Comparison of ENCODE assay signal across 19 cellular contexts in the genomic region with DNA sequence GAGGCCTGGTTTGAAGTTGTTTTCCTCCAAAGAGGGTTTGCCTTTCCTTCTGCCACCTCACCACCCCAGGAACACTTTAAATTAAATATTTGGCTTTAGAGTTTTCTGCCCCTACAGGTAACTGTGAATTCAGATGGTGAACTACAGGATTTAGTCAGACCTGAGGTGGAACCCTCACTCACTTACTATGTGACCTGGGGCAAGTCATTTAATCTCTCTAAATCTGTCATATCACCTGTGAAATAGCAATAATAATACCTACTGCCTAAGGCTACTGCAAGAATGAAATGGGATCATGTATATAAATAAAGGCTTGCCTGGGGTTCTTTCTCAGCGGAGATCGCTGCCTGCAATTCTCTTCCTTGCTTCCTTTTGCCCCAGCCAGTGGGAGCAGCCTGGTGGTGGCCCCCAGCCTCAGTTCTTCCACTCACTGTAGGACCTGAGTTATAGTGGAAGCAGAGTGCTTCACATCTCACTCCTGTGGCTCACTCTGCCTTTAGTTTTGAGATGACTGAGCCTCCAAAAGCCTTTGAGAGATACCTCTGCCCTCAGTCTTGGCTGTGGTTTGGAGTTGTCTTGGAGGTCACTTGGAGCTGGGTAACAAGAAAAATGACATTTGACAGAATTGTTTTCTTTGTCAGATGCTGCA. TPM values are rescaled to one million over a fixed set of nuclear protein-coding genes. Genes with fewer than 3 reads are reported as not detected.
A peak's percentile ranks its signal among the peaks of the same experiment; 100 is the strongest.
DNase-seq lines count a peak whose midpoint lies in the region; ATAC-seq and TF ChIP-seq lines count a peak whose summit lies in the region.
"Had no signal": no experiment of that assay in that cellular context is flagged by ENCODE, and none has a peak within 500 bp of the region (broad histone marks: within the 10 kb centered on the region; RNA-seq: fewer than 3 reads in every experiment).

No MANE protein-coding gene starts in this region.

- H3K4me1 ChIP-seq in mesendoderm (ENCODE audit: control insufficient read depth, low read depth, low read length) = no peaks in the 10 kb centered on the region
- peaks cover 0 to 16% of the 10 kb centered on the region in 2 experiments; a peak in 1 of 4 replicates for H3K4me1 ChIP-seq in SK-N-SH (ENCODE audit: control insufficient read depth in 1 of 2, insufficient read depth in 2 of 2, low read depth in 1 of 2, low read length in 1 of 2)
- no peaks in the 10 kb centered on the region for H3K4me1 ChIP-seq in A673 (ENCODE audit: insufficient read depth, low read length, poor library complexity, severe bottlenecking)

- ATAC-seq in activated T-cell treated with anti-CD3 and anti-CD28 coated beads, Interleukin-2, amount 50 U/mL, for 4 hours = no peak
- no peak for ATAC-seq in WTC11
- ATAC-seq: K562, Right ventricle myocardium inferior had no signal

- no TSS peak for BruUV-seq in A673 (replicated peaks; lab: Mats Ljungman, UMichigan)

- H3K36me3 ChIP-seq in H7 (replicated peaks; ENCODE audit: control insufficient read depth, insufficient read depth, low read length) (peaks cover 2% of the 10 kb centered on the region), mesendoderm (ENCODE audit: control insufficient read depth, insufficient read depth, low read length) (no peaks in the 10 kb centered on the region), SK-N-SH (replicated peaks in 1 of 2; ENCODE audit: control insufficient read depth in 1 of 2, insufficient read depth in 2 of 2, low read length in 1 of 2) (peaks cover 0 to 6% of the 10 kb centered on the region in 2 experiments), A673 (ENCODE audit: insufficient read depth, low read length, poor library complexity, severe bottlenecking) (no peaks in the 10 kb centered on the region)

- H3K36me3 Mint-ChIP-seq in activated T-cell treated with anti-CD3 and anti-CD28 coated beads, Interleukin-2, amount 50 U/mL, for 24 hours (ENCODE audit: low read depth) = no peaks in the 10 kb centered on the region
- H3K36me3 Mint-ChIP-seq in activated T-cell treated with anti-CD3 and anti-CD28 coated beads, Interleukin-2, amount 50 U/mL, for 4 hours (ENCODE audit: insufficient read depth) = no peaks in the 10 kb centered on the region
- peaks cover 15% of the 10 kb centered on the region for H3K36me3 Mint-ChIP-seq in WTC11

- no peak overlapping the region for H3K4ac ChIP-seq in mesendoderm (ENCODE audit: low read depth, low read length)

- no peak for TF ChIP-seq POLR2A in erythroblast (IDR thresholded peaks at IDR 0.05; ENCODE audit: low read length)

- H3K9me3 ChIP-seq in SK-N-SH (no peaks in the 10 kb centered on the region), A673 (ENCODE audit: low read depth, low read length, poor library complexity, severe bottlenecking) (no peaks in the 10 kb centered on the region)

- H4K8ac ChIP-seq in mesendoderm (ENCODE audit: low read depth, low read length) = no peak overlapping the region

- H4K20me1 ChIP-seq in SK-N-SH (ENCODE audit: insufficient read depth) = no peaks in the 10 kb centered on the region

- H4K5ac ChIP-seq in mesendoderm (ENCODE audit: low read length) = no peak overlapping the region

- H3K4me3 Mint-ChIP-seq in activated T-cell treated with anti-CD3 and anti-CD28 coated beads, Interleukin-2, amount 50 U/mL, for 24 hours = no peak overlapping the region
- no peak overlapping the region for H3K4me3 Mint-ChIP-seq in activated T-cell treated with anti-CD3 and anti-CD28 coated beads, Interleukin-2, amount 50 U/mL, for 4 hours
- H3K4me3 Mint-ChIP-seq in WTC11 = no peak overlapping the region
- H3K4me3 Mint-ChIP-seq: CD14-positive monocyte had no signal

- H3K27me3 ChIP-seq in H7 (ENCODE audit: control insufficient read depth, insufficient read depth, low read length) (no peaks in the 10 kb centered on the region), mesendoderm (ENCODE audit: insufficient read depth, low read length, poor library complexity) (no peaks in the 10 kb centered on the region), SK-N-SH (ENCODE audit: insufficient read depth) (no peaks in the 10 kb centered on the region), A673 (replicated peaks; ENCODE audit: insufficient read depth, low read depth, low read length, poor library complexity) (no peaks in the 10 kb centered on the region)

- H3K56ac ChIP-seq in mesendoderm (ENCODE audit: low read length) = no peak overlapping the region

- no peak overlapping the region for H3K27ac ChIP-seq in mesendoderm (ENCODE audit: low read depth, low read length)
- H3K27ac ChIP-seq in SK-N-SH (ENCODE audit: low read depth in 2 of 2, low read length in 1 of 2) = no peak overlapping the region
- H3K27ac ChIP-seq in A673 (ENCODE audit: low read depth, low read length, poor library complexity, severe bottlenecking) = no peak overlapping the region
- H3K27ac ChIP-seq: GM23248 had no signal

- no peak overlapping the region for H2BK120ac ChIP-seq in mesendoderm (ENCODE audit: low read depth, low read length)

- no peaks in the 10 kb centered on the region for H3K27me3 Mint-ChIP-seq in activated T-cell treated with anti-CD3 and anti-CD28 coated beads, Interleukin-2, amount 50 U/mL, for 24 hours
- H3K27me3 Mint-ChIP-seq in activated T-cell treated with anti-CD3 and anti-CD28 coated beads, Interleukin-2, amount 50 U/mL, for 4 hours (ENCODE audit: low read depth) = no peaks in the 10 kb centered on the region
- H3K27me3 Mint-ChIP-seq in WTC11 (ENCODE audit: low read depth) = no peaks in the 10 kb centered on the region

- intact Hi-C loops in A673 (cut with micrococcal nuclease; ENCODE audit: unreplicated experiment) = no loop called here

- H3K23ac ChIP-seq in mesendoderm (ENCODE audit: low read length) = no peak overlapping the region

- no peak overlapping the region for H2AFZ ChIP-seq in SK-N-SH (ENCODE audit: low read depth)
- H2AFZ ChIP-seq: GM23248 had no signal

- H3K4me1 Mint-ChIP-seq in activated T-cell treated with anti-CD3 and anti-CD28 coated beads, Interleukin-2, amount 50 U/mL, for 24 hours (ENCODE audit: low read depth) = peaks cover 5% of the 10 kb centered on the region
- H3K4me1 Mint-ChIP-seq in activated T-cell treated with anti-CD3 and anti-CD28 coated beads, Interleukin-2, amount 50 U/mL, for 4 hours (ENCODE audit: low read depth) = no peaks in the 10 kb centered on the region
- H3K4me1 Mint-ChIP-seq in WTC11 = peaks cover 4% of the 10 kb centered on the region; the same call in 1 of the 2 replicates
- H3K4me1 Mint-ChIP-seq: CD14-positive monocyte had no signal

- H3K79me1 ChIP-seq in mesendoderm (ENCODE audit: low read length) = no peaks in the 10 kb centered on the region

- no peak overlapping the region for H3K4me3 ChIP-seq in H7 (ENCODE audit: insufficient read depth, low read depth, low read length)
- H3K4me3 ChIP-seq in mesendoderm (ENCODE audit: low read length) = no peak overlapping the region
- no peak overlapping the region for H3K4me3 ChIP-seq in SK-N-SH (ENCODE audit: low read depth in 2 of 2, low read length in 1 of 2)
- H3K4me3 ChIP-seq in A673 (ENCODE audit: low read depth, low read length, poor library complexity, severe bottlenecking) = no peak overlapping the region
- H3K4me3 ChIP-seq: GM23248, K562 had no signal

- TF ChIP-seq CTCF in WTC11 (IDR thresholded peaks at IDR 0.05) = no peak
- no peak for TF ChIP-seq CTCF in SK-N-SH (IDR thresholded peaks at IDR 0.05)
- TF ChIP-seq CTCF in A673 (conservative IDR thresholded peaks at IDR 0.05; ENCODE audit: low read depth, low read length) = no peak

- H3K4me2 ChIP-seq in mesendoderm (ENCODE audit: low read length) (no peak overlapping the region), SK-N-SH (no peak overlapping the region)

- H3F3A ChIP-seq in SK-N-SH (replicated peaks; ENCODE audit: insufficient read depth) = no peaks in the 10 kb centered on the region

- H3K27ac Mint-ChIP-seq in activated T-cell treated with anti-CD3 and anti-CD28 coated beads, Interleukin-2, amount 50 U/mL, for 24 hours = peak overlapping the region; percentile 62
- H3K27ac Mint-ChIP-seq in WTC11 = peak overlapping the region; percentile 40; the same call in 1 of the 2 replicates

- no peak overlapping the region for H2AK5ac ChIP-seq in mesendoderm (ENCODE audit: low read length)

- POLR2A ChIA-PET in WTC11 (lab: Charles Lee) (no interaction called here), SK-N-SH (lab: Yijun Ruan, JAX) (no interaction called here), A673 (lab: Charles Lee; ENCODE audit: low non-redundant PET) (no interaction called here)

- no peaks in the 10 kb centered on the region for H3K9me2 ChIP-seq in SK-N-SH

- TF ChIP-seq RAD21 in SK-N-SH (IDR thresholded peaks at IDR 0.05; ENCODE audit: low read length) = no peak

- H2BK5ac ChIP-seq in mesendoderm (ENCODE audit: low read length) = no peak overlapping the region

- TF ChIP-seq EP300 in SK-N-SH (IDR thresholded peaks at IDR 0.05; ENCODE audit: borderline replicate concordance in 1 of 2, low read depth in 1 of 2, low read length in 1 of 2) = no peak

- DNase-seq in activated T-cell treated with anti-CD3 and anti-CD28 coated beads, Interleukin-2, amount 50 U/mL, for 24 hours = peak; percentile 7
- no peak for DNase-seq in activated T-cell treated with anti-CD3 and anti-CD28 coated beads, Interleukin-2, amount 50 U/mL, for 4 hours
- DNase-seq in H7 (peak; percentile 8), WTC11 (ENCODE audit: low spot score) (no peak), mesendoderm (peak; percentile 36), SK-N-SH (no peak), erythroblast (lab: John Stamatoyannopoulos, UW) (no peak), A673 (ENCODE audit: low spot score) (no peak)
- DNase-seq: DMS 273 treated with DMSO at 0.1 percent for 48 hours, GDM1, GM23248, NCI-H1417 treated with DMSO at 0.1 percent for 48 hours, NCI-H1930, NCI-H2171, NCI-H510A, NCI-H82 had no signal

- H3K79me2 ChIP-seq in mesendoderm (ENCODE audit: control insufficient read depth, insufficient read depth, low read length) = no peaks in the 10 kb centered on the region
- H3K79me2 ChIP-seq in SK-N-SH (ENCODE audit: insufficient read depth) = no peaks in the 10 kb centered on the region

- CTCF ChIA-PET in WTC11 (lab: Charles Lee) = no interaction called here
- CTCF ChIA-PET in SK-N-SH (lab: Yijun Ruan, JAX) = no interaction called here
- CTCF ChIA-PET in A673 (lab: Charles Lee) = no interaction called here

- no CpG with 5 or more reads among the region's 2 CpGs for WGBS in mesendoderm (ENCODE audit: extremely low coverage, insufficient coverage, low lambda C conversion rate)
- 100% methylated on average over 2 of the region's 2 CpGs for WGBS in SK-N-SH (ENCODE audit: low lambda C conversion rate)

- H2BK15ac ChIP-seq in mesendoderm (replicated peaks; ENCODE audit: low read depth) = no peak overlapping the region

- H3K9ac ChIP-seq in mesendoderm (ENCODE audit: low read length) (no peak overlapping the region), SK-N-SH (no peak overlapping the region)
- H3K9ac ChIP-seq: GM23248 had no signal

- no peaks in the 10 kb centered on the region for H3K9me3 Mint-ChIP-seq in activated T-cell treated with anti-CD3 and anti-CD28 coated beads, Interleukin-2, amount 50 U/mL, for 24 hours
- H3K9me3 Mint-ChIP-seq in activated T-cell treated with anti-CD3 and anti-CD28 coated beads, Interleukin-2, amount 50 U/mL, for 4 hours = no peaks in the 10 kb centered on the region
- peaks cover 15% of the 10 kb centered on the region for H3K9me3 Mint-ChIP-seq in WTC11

- no peak overlapping the region for H3K18ac ChIP-seq in mesendoderm (ENCODE audit: low read length)

RNA-seq across cellular contexts. Expression of a gene that starts 6.1 kb away (rescaled TPM):
- not detected for total RNA-seq in activated T-cell treated with anti-CD3 and anti-CD28 coated beads, Interleukin-2, amount 50 U/mL, for 4 hours
- not detected in 2 replicates for total RNA-seq in H7 (2014; rRNA removed; shearing (Covaris generic))
- not detected in 3 replicates for total RNA-seq in WTC11 (2021)
- polyA plus RNA-seq in mesendoderm (2013, experiment 1 of 2) = 0.06 TPM
- 0.07 TPM for polyA plus RNA-seq in mesendoderm (2013, experiment 2 of 2)
- polyA plus RNA-seq in SK-N-SH (2012; rRNA removed) = 0.72 and 0.99 TPM in 2 replicates
- 0.75 and 0.82 TPM in 2 replicates for polyA plus RNA-seq in SK-N-SH (2012; cell fraction: cytosol; rRNA removed)
- polyA plus RNA-seq in SK-N-SH (2012; cell fraction: nucleus; rRNA removed) = 1.6 and 2.2 TPM in 2 replicates
- total RNA-seq in A673 (2021) = not detected in 2 replicates
- total RNA-seq: GM23248, K562 had no signal
- polyA plus RNA-seq: CD14-positive monocyte, GM23248, K562 had no signal

RNA-seq across cellular contexts. Expression of a gene that starts 17.7 kb away (rescaled TPM):
- total RNA-seq in activated T-cell treated with anti-CD3 and anti-CD28 coated beads, Interleukin-2, amount 50 U/mL, for 4 hours = not detected
- 0.37 TPM in 1 of 2 replicates, not detected in the other for total RNA-seq in H7 (2014; rRNA removed; shearing (Covaris generic))
- total RNA-seq in WTC11 (2021) (0.15 to 0.62 TPM (median 0.55 TPM) in 3 replicates), A673 (2021) (not detected in 2 replicates)
- 0.34 TPM for polyA plus RNA-seq in mesendoderm (2013, experiment 1 of 2)
- 0.27 TPM for polyA plus RNA-seq in mesendoderm (2013, experiment 2 of 2)
- 2.9 and 4.8 TPM in 2 replicates for polyA plus RNA-seq in SK-N-SH (2012; rRNA removed)
- 1.9 and 3.0 TPM in 2 replicates for polyA plus RNA-seq in SK-N-SH (2012; cell fraction: cytosol; rRNA removed)
- 5.9 and 9.4 TPM in 2 replicates for polyA plus RNA-seq in SK-N-SH (2012; cell fraction: nucleus; rRNA removed)
- total RNA-seq: K562 had no signal
- polyA plus RNA-seq: CD14-positive monocyte, K562 had no signal

RNA-seq across cellular contexts. Expression of a gene that starts 23.1 kb away (rescaled TPM):
- not detected for total RNA-seq in activated T-cell treated with anti-CD3 and anti-CD28 coated beads, Interleukin-2, amount 50 U/mL, for 4 hours
- total RNA-seq in H7 (2014; rRNA removed; shearing (Covaris generic)) = not detected in 2 replicates
- 0.21 to 0.34 TPM in 2 of 3 replicates, not detected in the other for total RNA-seq in WTC11 (2021)
- polyA plus RNA-seq in mesendoderm (2013, experiment 1 of 2) = not detected
- polyA plus RNA-seq in mesendoderm (2013, experiment 2 of 2) = not detected
- 0.07 and 0.19 TPM in 2 replicates for polyA plus RNA-seq in SK-N-SH (2012; rRNA removed)
- 0.05 TPM in 1 of 2 replicates, not detected in the other for polyA plus RNA-seq in SK-N-SH (2012; cell fraction: cytosol; rRNA removed)
- polyA plus RNA-seq in SK-N-SH (2012; cell fraction: nucleus; rRNA removed) = 0.56 and 0.96 TPM in 2 replicates
- not detected in 2 replicates for total RNA-seq in A673 (2021)
- total RNA-seq: GM23248, K562 had no signal
- polyA plus RNA-seq: CD14-positive monocyte, GM23248, K562 had no signal

Comparison
In these comparisons a context has a peak if more than half of its experiments do, and no peak if none do; other contexts are left out.
1. DNase-seq: peak in activated T-cell treated with anti-CD3 and anti-CD28 coated beads, Interleukin-2, amount 50 U/mL, for 24 hours (single experiment), H7 (single experiment) and mesendoderm (single experiment); none in activated T-cell treated with anti-CD3 and anti-CD28 coated beads, Interleukin-2, amount 50 U/mL, for 4 hours (single experiment), WTC11 (single experiment), SK-N-SH (single experiment), erythroblast (0 of 2) and A673 (single experiment).